ENCODE assay signal across 1 cellular context in genomic region chr17:59221159-59221847, GRCh38.
TF ChIP-seq lines count a peak whose summit lies in the region.

No MANE protein-coding gene starts in this region.

TF ChIP-seq in HCT116, 20 proteins besides CTCF, POLR2A, EP300 and RAD21 (continued from another document):
- TF ChIP-seq REST (IDR thresholded peaks at IDR 0.05; ENCODE audit: low read depth) (no peak), FOSL1 (IDR thresholded peaks at IDR 0.05; ENCODE audit: low read depth) (no peak)
